Comparison of ENCODE assay signal across 8 cellular contexts in the genomic region with DNA sequence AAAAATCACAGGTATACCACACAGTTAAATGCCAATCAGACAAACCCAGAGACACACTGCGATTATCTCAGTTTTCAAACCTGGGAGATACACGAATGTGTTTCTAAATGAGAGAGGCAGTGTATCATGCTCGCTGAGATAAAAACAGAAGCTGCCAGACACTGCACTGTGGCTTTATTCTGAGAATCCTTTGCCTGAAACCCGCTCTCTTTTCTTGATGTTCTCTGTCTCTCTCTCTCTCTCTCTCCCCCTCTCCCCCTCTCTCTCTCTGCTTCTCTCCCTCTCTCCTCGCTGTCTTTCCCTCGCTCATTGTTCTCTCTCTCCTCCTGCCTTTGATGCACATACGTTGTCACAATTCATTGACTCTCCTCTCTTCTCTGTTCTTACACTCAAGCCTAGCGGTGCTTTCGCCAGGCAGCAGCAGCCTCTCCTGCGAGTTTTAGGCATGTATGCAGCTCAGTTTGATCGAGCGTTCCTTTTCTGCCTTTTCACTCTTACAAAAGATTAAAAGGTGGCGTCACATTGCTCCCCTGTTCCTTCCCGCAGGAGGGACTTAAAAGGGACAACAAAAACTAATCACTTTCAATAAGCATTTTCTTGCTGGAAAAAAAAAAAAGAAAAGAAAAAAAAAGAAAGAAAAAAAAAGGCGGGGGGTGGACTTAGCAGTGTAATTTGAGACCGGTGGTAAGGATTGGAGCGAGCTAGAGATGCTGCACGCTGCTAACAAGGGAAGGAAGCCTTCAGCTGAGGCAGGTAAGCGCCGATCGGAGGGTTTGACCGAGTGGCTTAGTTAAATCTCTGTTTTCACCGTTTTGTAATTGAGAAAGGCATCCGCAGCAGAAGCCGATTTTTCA.
A peak's percentile ranks its signal among the peaks of the same experiment; 100 is the strongest.
DNase-seq lines count a peak whose midpoint lies in the region; ATAC-seq and TF ChIP-seq lines count a peak whose summit lies in the region.

No MANE protein-coding gene starts in this region.

- H3K36me3 Mint-ChIP-seq in osteocyte (ENCODE audit: unreplicated experiment), result no peaks in the 10 kb centered on the region

- H3K27ac Mint-ChIP-seq in osteocyte (ENCODE audit: unreplicated experiment), result no peak overlapping the region

- ATAC-seq in HG03439 (IDR thresholded peaks at IDR 0.05; ENCODE audit: unreplicated experiment), result no peak

- no peak for TF ChIP-seq POLR2A in esophagus muscularis mucosa (IDR thresholded peaks at IDR 0.05; ENCODE audit: low read depth)

- TF ChIP-seq EP300 in esophagus muscularis mucosa (IDR thresholded peaks at IDR 0.05), result no peak

- peaks cover 0 to 80% (median 18%) of the 10 kb centered on the region in 4 donors for H3K27me3 ChIP-seq in esophagus muscularis mucosa

- H3K4me1 Mint-ChIP-seq in osteocyte (ENCODE audit: unreplicated experiment), result peaks cover 13% of the 10 kb centered on the region

- H3K4me3 Mint-ChIP-seq in osteocyte (ENCODE audit: unreplicated experiment), result peak overlapping the region; percentile 70

- H3K9me3 ChIP-seq in esophagus muscularis mucosa, result no peaks in the 10 kb centered on the region

- intact Hi-C loops in esophagus muscularis mucosa (cut with DNase I), result no loop called here

- WGBS in esophagus muscularis mucosa, result 4% methylated on average over 25 of the region's 25 CpGs

- H3K9me3 Mint-ChIP-seq in osteocyte (ENCODE audit: unreplicated experiment), result no peaks in the 10 kb centered on the region

- peak; percentile 48 for DNase-seq in EH (ENCODE audit: low read depth)
- DNase-seq in NCI-H526 (lab: John Stamatoyannopoulos, UW), result peak; percentile 67 to 68
- no peak for DNase-seq in esophagus muscularis mucosa (ENCODE audit: extremely low spot score)
- DNase-seq in osteocyte (ENCODE audit: extremely low spot score, unreplicated experiment), result no peak
- DNase-seq in hippocampal formation (lab: John Stamatoyannopoulos, UW), result no peak
- no peak for DNase-seq in COLO668 (lab: John Stamatoyannopoulos, UW; ENCODE audit: unreplicated experiment)
- DNase-seq in GM13977 (ENCODE audit: low spot score), result no peak

- H3K27ac ChIP-seq in esophagus muscularis mucosa (replicated peaks in 1 of 4), result no peak overlapping the region

- peak overlapping the region; percentile 24 to 43 (median 37) for H3K4me3 ChIP-seq in esophagus muscularis mucosa

- H3K36me3 ChIP-seq in esophagus muscularis mucosa, result no peaks in the 10 kb centered on the region

- TF ChIP-seq CTCF in esophagus muscularis mucosa (IDR thresholded peaks at IDR 0.05) (no peak), osteocyte (IDR thresholded peaks at IDR 0.05) (peak; percentile 22), GM13977 (IDR thresholded peaks at IDR 0.05; ENCODE audit: extremely low read depth, insufficient read depth, missing control alignments) (no peak)

- in situ Hi-C loops in GM13977 (cut with MboI; ENCODE audit: low pct_unique_long_range_greater_than_20kb, low sequenced_read_pairs, unreplicated experiment), result no loop called here

- H3K4me1 ChIP-seq in esophagus muscularis mucosa, result peaks cover 7 to 14% (median 12%) of the 10 kb centered on the region in 4 donors

- H3K27me3 Mint-ChIP-seq in osteocyte (ENCODE audit: unreplicated experiment), result peaks cover 95% of the 10 kb centered on the region

Comparison
In these comparisons a context has a peak if more than half of its experiments do, and no peak if none do; other contexts are left out.
1. DNase-seq: peak in EH (single experiment) and NCI-H526 (2 of 2); none in esophagus muscularis mucosa (single experiment), osteocyte (single experiment), hippocampal formation (0 of 2), COLO668 (single experiment) and GM13977 (single experiment).